In the genomic region with DNA sequence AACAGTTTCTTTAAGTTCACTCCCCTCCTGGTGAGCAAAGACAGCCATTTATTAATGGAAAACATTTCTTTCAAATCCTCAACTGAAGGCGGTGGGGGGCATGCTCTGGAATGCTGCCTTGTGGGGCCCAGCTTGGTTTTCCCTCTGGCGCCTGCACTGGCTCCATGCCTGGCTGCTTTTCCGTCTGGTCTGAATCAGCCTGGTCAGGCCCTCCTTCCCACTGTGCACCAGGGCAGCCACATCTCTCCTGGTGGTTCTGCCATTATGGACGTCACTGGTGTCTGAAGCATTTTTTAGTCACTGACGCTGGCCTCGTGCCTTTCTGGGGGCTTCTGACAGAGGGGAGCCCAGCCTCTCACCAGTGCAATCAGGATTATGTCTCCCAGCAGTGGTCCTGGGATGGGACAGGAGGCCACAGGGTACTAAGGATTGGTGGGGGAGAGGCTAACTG, we compare ENCODE assay signal across 15 cellular contexts. TPM values are rescaled to one million over a fixed set of nuclear protein-coding genes. Genes with fewer than 3 reads are reported as not detected.
DNase-seq lines count a peak whose midpoint lies in the region; ATAC-seq, FAIRE-seq and TF ChIP-seq lines count a peak whose summit lies in the region.
"Had no signal": no experiment of that assay in that cellular context is flagged by ENCODE, and none has a peak within 500 bp of the region (broad histone marks: within the 10 kb centered on the region; RNA-seq: fewer than 3 reads in every experiment).

No MANE protein-coding gene starts in this region.

- H3K27me3 ChIP-seq in MG63: no peaks in the 10 kb centered on the region
- H3K27me3 ChIP-seq in ectodermal cell (ENCODE audit: control insufficient read depth, insufficient read depth, low read length, poor library complexity, severe bottlenecking): no peaks in the 10 kb centered on the region
- H3K27me3 ChIP-seq: BLaER1 had no signal

- peak; percentile 45 for DNase-seq in AG08396 (ENCODE audit: low spot score)
- peak; percentile 73 for DNase-seq in MG63
- DNase-seq in kidney: no peak
- no peak for DNase-seq in D341Med (ENCODE audit: low spot score)
- DNase-seq: activated T-cell treated with anti-CD3 and anti-CD28 coated beads, Interleukin-2, amount 50 U/mL, for 4 hours; GOT3; left ventricle myocardium superior; SIG-M5; WERI-Rb-1 had no signal

- ATAC-seq in GM18867 (IDR thresholded peaks at IDR 0.05; ENCODE audit: unreplicated experiment) (no peak), HG02678 (IDR thresholded peaks at IDR 0.05; ENCODE audit: unreplicated experiment) (no peak)
- ATAC-seq: activated T-cell treated with anti-CD3 and anti-CD28 coated beads, Interleukin-2, amount 50 U/mL, for 4 hours; left ventricle myocardium superior had no signal

- peak overlapping the region; percentile 96 to 98 (median 96) for H3K27ac Mint-ChIP-seq in nephron

- H3K4me3 ChIP-seq in MG63 (no peak overlapping the region), ectodermal cell (ENCODE audit: insufficient read depth, low read depth, low read length) (no peak overlapping the region), kidney (ENCODE audit: low read length in 2 of 2) (no peak overlapping the region)
- H3K4me3 ChIP-seq: BLaER1 had no signal

- H3K36me3 ChIP-seq in MG63 (no peaks in the 10 kb centered on the region), ectodermal cell (ENCODE audit: control insufficient read depth, insufficient read depth, low read length) (no peaks in the 10 kb centered on the region), kidney (ENCODE audit: control insufficient read depth in 1 of 2, insufficient read depth in 2 of 2, low read length in 2 of 2) (no peaks in the 10 kb centered on the region)
- H3K36me3 ChIP-seq: BLaER1, WERI-Rb-1 had no signal

- no peaks in the 10 kb centered on the region for H3K27me3 Mint-ChIP-seq in nephron (ENCODE audit: low read depth)

- H3K9me3 ChIP-seq in MG63 (no peaks in the 10 kb centered on the region), ectodermal cell (ENCODE audit: control insufficient read depth, low read length) (no peaks in the 10 kb centered on the region), kidney (ENCODE audit: control insufficient read depth in 1 of 2, low read length in 2 of 2) (no peaks in the 10 kb centered on the region)

- intact Hi-C loops in kidney (cut with DNase I): no loop called here

- peaks cover 4% of the 10 kb centered on the region for H3K36me3 Mint-ChIP-seq in nephron (ENCODE audit: low read depth)

- WGBS in ectodermal cell, 2 experiments: 41 to 53% methylated on average over 6 of the region's 6 CpGs

- H3K27ac ChIP-seq in ectodermal cell (ENCODE audit: insufficient read depth, low read depth, low read length, poor library complexity, severe bottlenecking) (peak overlapping the region; percentile 11), kidney (ENCODE audit: low read depth in 2 of 2, low read length in 2 of 2) (no peak overlapping the region)
- H3K27ac ChIP-seq: BLaER1, WERI-Rb-1 had no signal

- no peak overlapping the region for H3K4me3 Mint-ChIP-seq in nephron
- H3K4me3 Mint-ChIP-seq: activated T-cell treated with anti-CD3 and anti-CD28 coated beads, Interleukin-2, amount 50 U/mL, for 4 hours had no signal

- peaks cover 11% of the 10 kb centered on the region for H3K4me1 ChIP-seq in ectodermal cell (ENCODE audit: control insufficient read depth, insufficient read depth, low read length)
- H3K4me1 ChIP-seq in kidney (ENCODE audit: control insufficient read depth in 1 of 2, insufficient read depth in 1 of 2, low read depth in 1 of 2, low read length in 2 of 2): no peaks in the 10 kb centered on the region
- H3K4me1 ChIP-seq: BLaER1 had no signal

- FAIRE-seq in kidney (lab: Jason Lieb, UNC): no peak
- FAIRE-seq: bronchial epithelial cell had no signal

- H3K9ac ChIP-seq in kidney (ENCODE audit: low read length in 2 of 2): no peak overlapping the region
- H3K9ac ChIP-seq: BLaER1 had no signal

- peaks cover 5% of the 10 kb centered on the region for H3K9me3 Mint-ChIP-seq in nephron

- peaks cover 26% of the 10 kb centered on the region for H3K4me1 Mint-ChIP-seq in nephron

- no peak for TF ChIP-seq CTCF in nephron (IDR thresholded peaks at IDR 0.05; ENCODE audit: unreplicated experiment in 3 of 3)
- no peak for TF ChIP-seq CTCF in kidney (IDR thresholded peaks at IDR 0.05; ENCODE audit: borderline replicate concordance, extremely low read depth, insufficient read depth)

RNA-seq across cellular contexts. Expression of a gene that starts 57.6 kb away (rescaled TPM):
- 53.9 and 87.5 TPM in 2 replicates for total RNA-seq in MG63 (2014; rRNA removed; shearing (Covaris generic); ENCODE audit: low replicate concordance)
- 105 TPM for polyA plus RNA-seq in ectodermal cell (2013, experiment 1 of 4)
- polyA plus RNA-seq in ectodermal cell (2013, experiment 2 of 4): 125 TPM
- polyA plus RNA-seq in ectodermal cell (2013, experiment 3 of 4): 78.6 TPM
- 86.9 TPM for polyA plus RNA-seq in ectodermal cell (2013, experiment 4 of 4)
- 143 TPM for total RNA-seq in kidney
- 138 TPM for polyA plus RNA-seq in kidney (ENCODE audit: insufficient read depth, low read depth, low replicate concordance)

Comparison
In these comparisons a context has a peak if more than half of its experiments do, and no peak if none do; other contexts are left out.
1. DNase-seq: peak in AG08396 (single experiment) and MG63 (single experiment); none in kidney (single experiment) and D341Med (single experiment).